ENCODE assay signal across 11 cellular contexts in the genomic region with DNA sequence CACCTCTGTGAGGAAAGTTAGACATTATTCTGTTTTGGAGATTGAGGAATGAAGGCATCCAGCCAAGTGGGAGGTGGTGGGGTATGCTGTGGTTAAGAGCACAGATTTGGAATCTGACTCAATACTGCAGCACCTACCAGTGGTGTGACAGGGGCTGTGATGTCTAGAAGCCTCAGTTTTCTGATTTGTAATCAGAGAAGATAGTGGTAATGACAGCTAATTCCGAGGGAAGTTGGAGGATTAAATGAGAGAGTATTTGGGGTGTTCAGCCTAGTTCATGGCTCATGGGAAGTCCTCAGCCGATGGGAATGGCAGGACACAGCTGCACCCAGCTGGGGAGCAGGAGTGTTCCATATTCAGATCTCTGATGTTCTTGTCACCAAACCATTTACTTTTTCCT. TPM values are rescaled to one million over a fixed set of nuclear protein-coding genes. Genes with fewer than 3 reads are reported as not detected.
DNase-seq lines count a peak whose midpoint lies in the region; ATAC-seq and TF ChIP-seq lines count a peak whose summit lies in the region.
"Had no signal": no experiment of that assay in that cellular context is flagged by ENCODE, and none has a peak within 500 bp of the region (broad histone marks: within the 10 kb centered on the region; RNA-seq: fewer than 3 reads in every experiment).

No MANE protein-coding gene starts in this region.

- no peaks in the 10 kb centered on the region for H3K4me1 ChIP-seq in GM23338 (ENCODE audit: insufficient read depth)

- H3K36me3 ChIP-seq in GM23338 (ENCODE audit: insufficient read depth) = peaks cover 21% of the 10 kb centered on the region

- in situ Hi-C loops in G401 (cut with HindIII; ENCODE audit: low sequenced_read_pairs) = no loop called here

- peaks cover 3% of the 10 kb centered on the region; the same call in 1 of the 2 replicates for H3K9me2 ChIP-seq in GM23338 (ENCODE audit: insufficient read depth)

- DNase-seq in stimulated activated CD4-positive, alpha-beta T cell treated with anti-CD3 and anti-CD28 coated beads, Interleukin-15, amount 100 ng/mL, for 24 hours = peak; percentile 28
- no peak for DNase-seq in stimulated activated CD4-positive, alpha-beta T cell treated with anti-CD3 and anti-CD28 coated beads, Interleukin-4, amount 100 ng/mL, for 1 hour
- DNase-seq in iris pigment epithelial cell (ENCODE audit: low read depth) (peak; percentile 76), GM23338 (ENCODE audit: low spot score) (no peak), C1 segment of cervical spinal cord (lab: John Stamatoyannopoulos, UW) (no peak), 8988T (no peak), G401 (ENCODE audit: low spot score) (no peak)
- DNase-seq: DMS79 had no signal

- H3K4me3 Mint-ChIP-seq in activated naive CD8-positive, alpha-beta T cell = peak overlapping the region; percentile 44
- no peak overlapping the region for H3K4me3 Mint-ChIP-seq in GM23338
- H3K4me3 Mint-ChIP-seq: brain, nephron had no signal

- H3K27ac ChIP-seq in GM23338 (ENCODE audit: low read depth) = no peak overlapping the region

- no peaks in the 10 kb centered on the region for H3F3A ChIP-seq in GM23338 (replicated peaks; ENCODE audit: low read depth)

- H3K27me3 Mint-ChIP-seq in activated naive CD8-positive, alpha-beta T cell = no peaks in the 10 kb centered on the region
- H3K27me3 Mint-ChIP-seq in GM23338 (ENCODE audit: insufficient read depth, low read depth, poor library complexity) = peaks cover 2% of the 10 kb centered on the region
- H3K27me3 Mint-ChIP-seq: brain had no signal

- H3K4me3 ChIP-seq in GM23338 = no peak overlapping the region

- no peak overlapping the region for H2AFZ ChIP-seq in GM23338

- peaks cover 64% of the 10 kb centered on the region for H3K4me1 Mint-ChIP-seq in activated naive CD8-positive, alpha-beta T cell (ENCODE audit: low read depth)
- 0 out of 3 replicates have a peak, but pooled peaks cover 3% of the 10 kb centered on the region for H3K4me1 Mint-ChIP-seq in GM23338

- peak overlapping the region; percentile 58 for H3K27ac Mint-ChIP-seq in activated naive CD8-positive, alpha-beta T cell
- H3K27ac Mint-ChIP-seq in GM23338 = no peak overlapping the region

- ATAC-seq in GM23338 = no peak

- H4K20me1 ChIP-seq in GM23338 (replicated peaks; ENCODE audit: insufficient read depth) = peaks cover 2% of the 10 kb centered on the region; the same call in 1 of the 2 replicates

- peaks cover 16% of the 10 kb centered on the region for H3K36me3 Mint-ChIP-seq in activated naive CD8-positive, alpha-beta T cell
- H3K36me3 Mint-ChIP-seq in GM23338 (ENCODE audit: low read depth) = peaks cover 28% of the 10 kb centered on the region

- peaks cover 5% of the 10 kb centered on the region for H3K9me3 Mint-ChIP-seq in activated naive CD8-positive, alpha-beta T cell (ENCODE audit: low read depth)
- peaks cover 3% of the 10 kb centered on the region; the same call in 1 of the 3 replicates for H3K9me3 Mint-ChIP-seq in GM23338
- H3K9me3 Mint-ChIP-seq: nephron had no signal

- H3K79me2 ChIP-seq in GM23338 (replicated peaks; ENCODE audit: insufficient read depth) = no peaks in the 10 kb centered on the region; the same call in 1 of the 2 replicates

- H3K27me3 ChIP-seq in GM23338 (ENCODE audit: insufficient read depth) = no peaks in the 10 kb centered on the region

- no peak overlapping the region for H3K4me2 ChIP-seq in GM23338

- TF ChIP-seq CTCF in GM23338 (conservative IDR thresholded peaks at IDR 0.05; ENCODE audit: low read depth in 2 of 2) = peak in 1 of 2 experiments; percentile 27; a peak in 2 of 4 replicates

TF ChIP-seq in GM23338, 12 proteins besides CTCF, POLR2A, EP300 and RAD21 (continues in another document):
- TF ChIP-seq STAT1 (IDR thresholded peaks at IDR 0.05; ENCODE audit: unreplicated experiment) (no peak), REST (IDR thresholded peaks at IDR 0.05; ENCODE audit: unreplicated experiment) (no peak), POLR2AphosphoS5 (IDR thresholded peaks at IDR 0.05; ENCODE audit: low read depth) (no peak), ZNF114 (CRISPR knock-in tag; IDR thresholded peaks at IDR 0.05) (no peak), ZNF331 (CRISPR knock-in tag; IDR thresholded peaks at IDR 0.05; ENCODE audit: low read depth) (no peak), CREB1 (CRISPR knock-in tag; IDR thresholded peaks at IDR 0.05; ENCODE audit: low read depth) (no peak)
- TF ChIP-seq, protein P1, sequence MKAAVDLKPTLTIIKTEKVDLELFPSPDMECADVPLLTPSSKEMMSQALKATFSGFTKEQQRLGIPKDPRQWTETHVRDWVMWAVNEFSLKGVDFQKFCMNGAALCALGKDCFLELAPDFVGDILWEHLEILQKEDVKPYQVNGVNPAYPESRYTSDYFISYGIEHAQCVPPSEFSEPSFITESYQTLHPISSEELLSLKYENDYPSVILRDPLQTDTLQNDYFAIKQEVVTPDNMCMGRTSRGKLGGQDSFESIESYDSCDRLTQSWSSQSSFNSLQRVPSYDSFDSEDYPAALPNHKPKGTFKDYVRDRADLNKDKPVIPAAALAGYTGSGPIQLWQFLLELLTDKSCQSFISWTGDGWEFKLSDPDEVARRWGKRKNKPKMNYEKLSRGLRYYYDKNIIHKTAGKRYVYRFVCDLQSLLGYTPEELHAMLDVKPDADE (IDR thresholded peaks at IDR 0.05) = no peak

RNA-seq across cellular contexts. Expression of gene SLC9A8, which starts 9.2 kb away (rescaled TPM):
- total RNA-seq in GM23338 (2014; rRNA removed; shearing (Covaris generic)) = 6.4 and 7.0 TPM in 2 replicates
- 2.6 and 4.4 TPM in 2 replicates for polyA plus RNA-seq in GM23338 (2016; fragmentation: Nextera tagmentation; extraction: Ambion mirVana)
- 3.4 and 3.6 TPM in 2 replicates for total RNA-seq in G401 (2014; rRNA removed; shearing (Covaris generic))

Comparison
In these comparisons a context has a peak if more than half of its experiments do, and no peak if none do; other contexts are left out.
1. DNase-seq: peak in stimulated activated CD4-positive, alpha-beta T cell treated with anti-CD3 and anti-CD28 coated beads, Interleukin-15, amount 100 ng/mL, for 24 hours (single experiment) and iris pigment epithelial cell (single experiment); none in stimulated activated CD4-positive, alpha-beta T cell treated with anti-CD3 and anti-CD28 coated beads, Interleukin-4, amount 100 ng/mL, for 1 hour (single experiment), GM23338 (single experiment), C1 segment of cervical spinal cord (0 of 14), 8988T (single experiment) and G401 (single experiment).